19 cellular contexts compared by ENCODE assay signal in the genomic region with DNA sequence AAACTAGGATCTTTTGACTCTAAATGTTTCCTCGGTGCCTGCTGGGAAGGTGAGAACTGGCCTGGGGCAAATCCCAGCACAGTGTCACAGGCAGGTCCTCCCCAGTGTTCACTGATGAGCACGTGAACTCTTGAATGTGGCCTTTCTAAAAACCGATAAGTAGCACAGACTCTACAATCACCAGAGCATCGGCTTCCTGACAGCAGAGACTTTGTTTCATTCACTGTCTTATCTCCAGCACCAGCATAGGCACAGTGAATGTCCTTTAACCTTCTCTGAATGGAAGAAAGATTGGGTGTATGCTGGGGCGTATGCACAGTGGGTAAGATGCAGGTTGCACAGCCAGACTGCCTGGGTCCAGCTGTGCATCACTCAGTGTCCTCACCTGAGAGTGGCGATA.
"Had no signal": no experiment of that assay in that cellular context is flagged by ENCODE, and none has a peak within 500 bp of the region (broad histone marks: within the 10 kb centered on the region; RNA-seq: fewer than 3 reads in every experiment).

No MANE protein-coding gene starts in this region.

- H3K27ac ChIP-seq: adrenal gland, breast epithelium, PC-9, SK-N-MC had no signal

- H3K36me3 ChIP-seq: adrenal gland, breast epithelium had no signal

- ATAC-seq: activated CD8-positive, alpha-beta T cell treated with anti-CD3 and anti-CD28 coated beads, Interleukin-2, amount 10 ng/mL, durations not matched to agents 7 days and 5 days; WTC11 had no signal

- H3K4me2 ChIP-seq: PC-9 had no signal

- H3K9me3 ChIP-seq: adrenal gland, breast epithelium had no signal

- DNase-seq: activated CD4-positive, alpha-beta T cell treated with anti-CD3 and anti-CD28 coated beads for 48 hours; activated CD4-positive, alpha-beta T cell treated with anti-CD3 and anti-CD28 coated beads, Interleukin-2, amount 50 U/mL, for 4 hours; activated CD4-positive, CD25-positive, alpha-beta regulatory T cell treated with anti-CD3 and anti-CD28 coated beads, Interleukin-2, amount 50 U/mL, for 72 hours; activated CD8-positive, alpha-beta memory T cell treated with anti-CD3 and anti-CD28 coated beads, Interleukin-2, amount 50 U/mL, for 48 hours; activated CD8-positive, alpha-beta T cell treated with anti-CD3 and anti-CD28 coated beads, Interleukin-2, amount 10 ng/mL, durations not matched to agents 7 days and 5 days; activated naive CD4-positive, alpha-beta T cell treated with anti-CD3 and anti-CD28 coated beads, Interleukin-2, amount 50 U/mL, for 16 hours; activated naive CD8-positive, alpha-beta T cell treated with anti-CD3 and anti-CD28 coated beads, Interleukin-2, amount 10 ng/mL, durations not matched to agents 7 days and 5 days; activated T-cell treated with anti-CD3 and anti-CD28 coated beads, Interleukin-2, amount 50 U/mL, for 1 hour; KBM-7; NCI-H1048; NCI-H146; NCI-H187 treated with DMSO at 0.1 percent for 48 hours; NCI-H2081 treated with DMSO at 0.1 percent for 48 hours; PC-9; T-helper 1 cell had no signal

- H3K27me3 ChIP-seq: breast epithelium had no signal

- H3K4me1 ChIP-seq: breast epithelium had no signal

- H3K4me3 ChIP-seq: adrenal gland, PC-9, SK-N-MC had no signal

- H2AFZ ChIP-seq: PC-9 had no signal
